ENCODE assay signal across 8 cellular contexts in genomic region chr12:133081408-133081806, GRCh38. TPM values are rescaled to one million over a fixed set of nuclear protein-coding genes. Genes with fewer than 3 reads are reported as not detected.
A peak's percentile ranks its signal among the peaks of the same experiment; 100 is the strongest.
DNase-seq lines count a peak whose midpoint lies in the region; ATAC-seq and TF ChIP-seq lines count a peak whose summit lies in the region.

No MANE protein-coding gene starts in this region.

- TF ChIP-seq EP300 in transverse colon (IDR thresholded peaks at IDR 0.05; ENCODE audit: low read depth) = no peak

- intact Hi-C loops in Right ventricle myocardium superior (cut with DNase I) (loop anchor here (5.0 kb wide), 2 partner anchors 41 to 44 kb away; partner anchors contain the start of gene ZNF84), adrenal gland (cut with DNase I) (no loop called here), left colon (cut with DNase I, micrococcal nuclease) (no loop called here), transverse colon (cut with DNase I; ENCODE audit: low total_unique reads) (loop anchor here (5.0 kb wide), 1 partner anchor 51 kb away; the partner anchor contains the start of genes ZNF10 and ZNF891)

- H3K36me3 ChIP-seq in cardiac muscle cell = peaks cover 36% of the 10 kb centered on the region
- peaks cover 0 to 34% of the 10 kb centered on the region in 2 donors for H3K36me3 ChIP-seq in adrenal gland (replicated peaks in 1 of 2)
- H3K36me3 ChIP-seq in transverse colon = peaks cover 3 to 45% (median 24%) of the 10 kb centered on the region in 4 donors

- H3K27ac ChIP-seq in cardiac muscle cell = peak overlapping the region; percentile 99
- peak overlapping the region in 3 of 5 donors; percentile 90 to 100 (median 98) for H3K27ac ChIP-seq in adrenal gland
- H3K27ac ChIP-seq in transverse colon = peak overlapping the region; percentile 96 to 99 (median 97)

- DNase-seq in cardiac muscle cell (ENCODE audit: low read depth in 1 of 2, low spot score in 1 of 2) = no peak
- DNase-seq in Right ventricle myocardium superior = no peak
- peak; percentile 5 to 58 (median 25) for DNase-seq in adrenal gland
- peak; percentile 21 to 25 for DNase-seq in left colon
- DNase-seq in transverse colon = peak; percentile 9
- no peak for DNase-seq in NCI-H2029 treated with DMSO at 0.1 percent for 48 hours (lab: John Stamatoyannopoulos, UW)
- DNase-seq in activated CD4-positive, CD25-positive, alpha-beta regulatory T cell (lab: John Stamatoyannopoulos, UW) = no peak

- ATAC-seq in Right ventricle myocardium superior (ENCODE audit: poor library complexity) = no peak
- ATAC-seq in left colon = no peak
- ATAC-seq in HG03045 (IDR thresholded peaks at IDR 0.05; ENCODE audit: unreplicated experiment) = no peak

- H3K27me3 ChIP-seq in cardiac muscle cell = no peaks in the 10 kb centered on the region
- H3K27me3 ChIP-seq in adrenal gland = no peaks in the 10 kb centered on the region
- no peaks in the 10 kb centered on the region for H3K27me3 ChIP-seq in transverse colon

- H3K4me3 ChIP-seq in cardiac muscle cell (peak overlapping the region; percentile 72), adrenal gland (peak overlapping the region in 1 of 4 donors; percentile 97), transverse colon (peak overlapping the region in 3 of 4 donors; percentile 63 to 96 (median 70))

- WGBS in adrenal gland, 4 donors = 54 to 61% (median 58%) methylated on average over 9 of the region's 9 CpGs
- WGBS in transverse colon (ENCODE audit: low coverage in 1 of 2), 2 donors = 69 to 80% methylated on average over 5 to 9 of the region's 9 CpGs

- no peak for TF ChIP-seq CTCF in cardiac muscle cell (IDR thresholded peaks at IDR 0.05; ENCODE audit: low read depth, low read length)
- TF ChIP-seq CTCF in adrenal gland (IDR thresholded peaks at IDR 0.05) = no peak
- no peak for TF ChIP-seq CTCF in transverse colon (IDR thresholded peaks at IDR 0.05)

- H3K9me3 ChIP-seq in cardiac muscle cell (ENCODE audit: low read depth) = no peaks in the 10 kb centered on the region
- peaks cover 0 to 58% (median 7%) of the 10 kb centered on the region in 3 donors for H3K9me3 ChIP-seq in adrenal gland (replicated peaks in 1 of 3)
- peaks cover 71 to 78% of the 10 kb centered on the region in 2 donors for H3K9me3 ChIP-seq in transverse colon

- no peak for TF ChIP-seq POLR2A in adrenal gland (IDR thresholded peaks at IDR 0.05)
- no peak for TF ChIP-seq POLR2A in transverse colon (IDR thresholded peaks at IDR 0.05)

- no peaks in the 10 kb centered on the region for H3K4me1 ChIP-seq in cardiac muscle cell (ENCODE audit: low read depth)
- H3K4me1 ChIP-seq in adrenal gland (replicated peaks in 1 of 2) = peaks cover 6 to 13% of the 10 kb centered on the region in 2 donors
- H3K4me1 ChIP-seq in transverse colon = peaks cover 0 to 12% (median 2%) of the 10 kb centered on the region in 4 donors

- in situ Hi-C loops in transverse colon (cut with MboI; ENCODE audit: low pct_ligation_motif_present in 1 of 4, low pct_unique_long_range_greater_than_20kb in 1 of 4, low sequenced_read_pairs in 3 of 4) = no loop called here

RNA-seq across cellular contexts. Expression of gene ZNF140, which starts 0.7 kb away (rescaled TPM):
- total RNA-seq in cardiac muscle cell (10.1 and 14.7 TPM in 2 replicates), Right ventricle myocardium superior (6.1 TPM), adrenal gland (10 to 100 TPM in 6 of 8 donors, 1 to 10 TPM in 2; 6.5 to 21.8 (median 16.5) TPM), left colon (10 to 100 TPM; 10.6 to 11.6 TPM), transverse colon (10 to 100 TPM; 13.8 to 35.6 (median 14.8) TPM)
- polyA plus RNA-seq in cardiac muscle cell (15.7 and 18.1 TPM in 2 replicates), adrenal gland (10 to 100 TPM; 24.8 to 37.3 (median 26.2) TPM)

RNA-seq across cellular contexts. Expression of gene ZNF84, which starts 44.1 kb away (rescaled TPM):
- total RNA-seq in cardiac muscle cell = 18.4 and 29.2 TPM in 2 replicates
- polyA plus RNA-seq in cardiac muscle cell = 22.5 and 31.5 TPM in 2 replicates
- total RNA-seq in Right ventricle myocardium superior = 16.9 TPM
- 10 to 100 TPM in 7 of 8 donors, 1 to 10 TPM in 1; 8.0 to 26.0 (median 18.7) TPM for total RNA-seq in adrenal gland
- 10 to 100 TPM; 14.8 to 22.2 (median 17.0) TPM for polyA plus RNA-seq in adrenal gland
- 10 to 100 TPM; 12.8 to 16.9 TPM for total RNA-seq in left colon
- total RNA-seq in transverse colon = 100 to 1,000 TPM in 1 of 4 donors, 10 to 100 TPM in 3; 16.2 to 144 (median 44.5) TPM

RNA-seq across cellular contexts. Expression of gene ZNF891, which starts 48.7 kb away (rescaled TPM):
- total RNA-seq in cardiac muscle cell = 1.3 and 2.7 TPM in 2 replicates
- 0.65 and 0.91 TPM in 2 replicates for polyA plus RNA-seq in cardiac muscle cell
- 1.0 TPM for total RNA-seq in Right ventricle myocardium superior
- total RNA-seq in adrenal gland = 1 to 10 TPM in 7 of 8 donors, under 1 TPM in 1; 0.69 to 3.0 (median 1.7) TPM
- 1 to 10 TPM in 2 of 3 donors, under 1 TPM in 1; 0.51 to 1.8 (median 1.2) TPM for polyA plus RNA-seq in adrenal gland
- 1 to 10 TPM; 1.4 to 1.6 TPM for total RNA-seq in left colon
- 1 to 10 TPM; 1.4 to 3.8 (median 1.9) TPM for total RNA-seq in transverse colon

RNA-seq across cellular contexts. Expression of gene ZNF10, which starts 49.0 kb away (rescaled TPM):
- 7.0 and 9.9 TPM in 2 replicates for total RNA-seq in cardiac muscle cell
- polyA plus RNA-seq in cardiac muscle cell = 9.5 and 14.9 TPM in 2 replicates
- 5.2 TPM for total RNA-seq in Right ventricle myocardium superior
- total RNA-seq in adrenal gland = 10 to 100 TPM in 3 of 8 donors, 1 to 10 TPM in 5; 3.5 to 25.2 (median 8.7) TPM
- polyA plus RNA-seq in adrenal gland = 10 to 100 TPM; 10.7 to 18.6 (median 13.0) TPM
- total RNA-seq in left colon = 1 to 10 TPM; 3.5 to 7.5 TPM
- 10 to 100 TPM in 2 of 4 donors, 1 to 10 TPM in 2; 2.6 to 13.7 (median 10.7) TPM for total RNA-seq in transverse colon

Comparison
In these comparisons a context has a peak if more than half of its experiments do, and no peak if none do; other contexts are left out.
1. DNase-seq: peak in adrenal gland (7 of 7), left colon (2 of 2) and transverse colon (single experiment); none in cardiac muscle cell (0 of 2), Right ventricle myocardium superior (single experiment), NCI-H2029 treated with DMSO at 0.1 percent for 48 hours (single experiment) and activated CD4-positive, CD25-positive, alpha-beta regulatory T cell (0 of 4).
2. intact Hi-C loops: an anchor here in Right ventricle myocardium superior (5.0 kb wide) and transverse colon (5.0 kb wide); none called in adrenal gland and left colon.
3. Peak in every context shown above with its lines, with median percentiles within 50 percentile points of each other: H3K27ac ChIP-seq.